In genomic region chr18:60027397-60027796, GRCh38 we compare ENCODE assay signal across 23 cellular contexts.
DNase-seq lines count a peak whose midpoint lies in the region; ATAC-seq, FAIRE-seq and TF ChIP-seq lines count a peak whose summit lies in the region.
"Had no signal": no experiment of that assay in that cellular context is flagged by ENCODE, and none has a peak within 500 bp of the region (broad histone marks: within the 10 kb centered on the region; RNA-seq: fewer than 3 reads in every experiment).

No MANE protein-coding gene starts in this region.

- intact Hi-C loops in HepG2 (cut with micrococcal nuclease; ENCODE audit: unreplicated experiment): no loop called here
- intact Hi-C loops in right lobe of liver (cut with DNase I): no loop called here
- intact Hi-C loops in lower lobe of right lung (cut with DNase I): no loop called here

- H3K79me2 ChIP-seq in HepG2 (ENCODE audit: insufficient read depth, low read length): no peaks in the 10 kb centered on the region
- H3K79me2 ChIP-seq: hepatocyte had no signal

- POLR2A ChIA-PET in HepG2 (lab: Yijun Ruan, JAX): no interaction called here

- TF ChIP-seq EP300 in HepG2 (IDR thresholded peaks at IDR 0.05; ENCODE audit: low read depth in 2 of 2, low read length in 2 of 2) (no peak), HepG2 (CRISPR knock-in tag; IDR thresholded peaks at IDR 0.05; ENCODE audit: borderline replicate concordance) (no peak)

- TF ChIP-seq RAD21 in HepG2 (CRISPR knock-in tag; IDR thresholded peaks at IDR 0.05): no peak

- H3K27ac ChIP-seq in HepG2 (ENCODE audit: extremely low read length, insufficient read depth, low read length) (no peak overlapping the region), right lobe of liver (no peak overlapping the region), caudate nucleus (ENCODE audit: low read depth, low read length) (peak overlapping the region; percentile 41), lower lobe of right lung (no peak overlapping the region)
- H3K27ac ChIP-seq: hepatocyte, left ventricle myocardium inferior, sigmoid colon, tibial artery had no signal

- no peak for FAIRE-seq in HepG2 (lab: Jason Lieb, UNC)

- H2AFZ ChIP-seq in HepG2 (ENCODE audit: low read length): no peak overlapping the region
- H2AFZ ChIP-seq: hepatocyte had no signal

- TF ChIP-seq POLR2A in HepG2 (IDR thresholded peaks at IDR 0.05; ENCODE audit: insufficient read depth in 1 of 2, low read depth in 2 of 2, low read length in 2 of 2) (no peak), right lobe of liver (IDR thresholded peaks at IDR 0.05) (no peak)

- no TSS peak for BruUV-seq in HepG2 (replicated peaks; lab: Mats Ljungman, UMichigan)

- WGBS in HepG2 (ENCODE audit: low lambda C conversion rate): 23% methylated on average over 2 of the region's 2 CpGs
- WGBS in right lobe of liver (ENCODE audit: insufficient coverage, low coverage, low lambda C conversion rate, missing lambda C conversion rate): 75% methylated on average over 2 of the region's 2 CpGs

- H3K4me3 ChIP-seq in HepG2 (replicated peaks in 1 of 3; ENCODE audit: insufficient read depth in 1 of 3, low read depth in 2 of 3, low read length in 3 of 3) (no peak overlapping the region), right lobe of liver (no peak overlapping the region), lower lobe of right lung (no peak overlapping the region)
- H3K4me3 ChIP-seq: hepatocyte, left ventricle myocardium inferior, mucosa of descending colon, sigmoid colon, tibial artery had no signal

- H3K36me3 ChIP-seq in HepG2 (replicated peaks in 1 of 2; ENCODE audit: control insufficient read depth in 1 of 2, insufficient read depth in 2 of 2, low read length in 2 of 2) (no peaks in the 10 kb centered on the region), right lobe of liver (no peaks in the 10 kb centered on the region), lower lobe of right lung (no peaks in the 10 kb centered on the region)
- H3K36me3 ChIP-seq: left ventricle myocardium inferior, sigmoid colon, tibial artery had no signal

- H3K4me1 ChIP-seq in HepG2 (ENCODE audit: insufficient read depth, low read length) (no peaks in the 10 kb centered on the region), right lobe of liver (no peaks in the 10 kb centered on the region), lower lobe of right lung (no peaks in the 10 kb centered on the region)
- H3K4me1 ChIP-seq: left ventricle myocardium inferior, sigmoid colon, tibial artery had no signal

- TF ChIP-seq CTCF in HepG2 (CRISPR knock-in tag; IDR thresholded peaks at IDR 0.05) (no peak), right lobe of liver (IDR thresholded peaks at IDR 0.05) (no peak), lower lobe of right lung (IDR thresholded peaks at IDR 0.05) (no peak)

- H3K27me3 ChIP-seq in HepG2 (ENCODE audit: control insufficient read depth in 1 of 2, insufficient read depth in 2 of 2, low read length in 2 of 2) (no peaks in the 10 kb centered on the region), right lobe of liver (no peaks in the 10 kb centered on the region), lower lobe of right lung (ENCODE audit: low read depth) (no peaks in the 10 kb centered on the region)
- H3K27me3 ChIP-seq: hepatocyte, sigmoid colon, tibial artery had no signal

- no peak overlapping the region for H3K4me2 ChIP-seq in HepG2 (ENCODE audit: low read depth, low read length)
- H3K4me2 ChIP-seq: hepatocyte had no signal

- DNase-seq in HepG2 (ENCODE audit: low spot score) (peak; percentile 15), right lobe of liver (no peak), caudate nucleus (lab: John Stamatoyannopoulos, UW) (peak in 33 of 61 donors; percentile 1 to 55 (median 21)), kidney tubule cell (ENCODE audit: low spot score) (peak; percentile 15), HCEC 1CT (no peak), lower lobe of right lung (no peak)
- DNase-seq in activated naive CD4-positive, alpha-beta T cell treated with Interleukin-2 at 50 U/mL for 16 hours: no peak
- DNase-seq: activated B cell treated with CpG ODN at 0.5 μM for 24 hours; activated CD4-positive, alpha-beta T cell treated with anti-CD3 and anti-CD28 coated beads, Interleukin-2, amount 50 U/mL, for 48 hours; activated effector memory CD4-positive, alpha-beta T cell treated with anti-CD3 and anti-CD28 coated beads, Interleukin-2, amount 50 U/mL, for 16 hours; cerebellar nuclear complex; immature natural killer cell; left ventricle myocardium inferior; mucosa of descending colon; NCI-H1105 treated with DMSO at 0.1 percent for 48 hours; NCI-H2171; NCI-H510A treated with DMSO at 0.1 percent for 48 hours; nephron progenitor cell; SHP77; sigmoid colon; tibial artery had no signal

- H3K9ac ChIP-seq in HepG2 (ENCODE audit: insufficient read depth, low read depth, low read length): no peak overlapping the region

- no peaks in the 10 kb centered on the region for H4K20me1 ChIP-seq in HepG2 (ENCODE audit: insufficient read depth, low read length)

- in situ Hi-C loops in HepG2 (cut with HindIII; ENCODE audit: extremely low pct_ligation_motif_present, low pct_unique_long_range_greater_than_20kb): no loop called here

- ATAC-seq in HepG2: peak; percentile 59; the same call in 2 of the 3 replicates
- no peak for ATAC-seq in right lobe of liver
- ATAC-seq in lower lobe of right lung: no peak
- no peak for ATAC-seq in GM18511 (IDR thresholded peaks at IDR 0.05; ENCODE audit: unreplicated experiment)
- ATAC-seq: mucosa of descending colon had no signal

- H3K9me3 ChIP-seq in HepG2 (ENCODE audit: low read length) (no peaks in the 10 kb centered on the region), right lobe of liver (no peaks in the 10 kb centered on the region), lower lobe of right lung (no peaks in the 10 kb centered on the region)
- H3K9me3 ChIP-seq: left ventricle myocardium inferior, mucosa of descending colon, sigmoid colon, tibial artery had no signal

- CTCF ChIA-PET in HepG2 (lab: Yijun Ruan, JAX; ENCODE audit: low intra/inter-chr PET ratio, low total read pairs): no interaction called here

TF ChIP-seq in HepG2, 621 proteins besides CTCF, POLR2A, EP300 and RAD21 (continues in another document):
- no peak for TF ChIP-seq IKZF1 (IDR thresholded peaks at IDR 0.05)
- TF ChIP-seq TEAD3 (CRISPR knock-in tag; optimal IDR thresholded peaks at IDR 0.05; ENCODE audit: borderline replicate concordance): no peak
- no peak for TF ChIP-seq ZBED4 (CRISPR knock-in tag; IDR thresholded peaks at IDR 0.05; ENCODE audit: borderline replicate concordance)
- TF ChIP-seq FOSL1 (CRISPR knock-in tag; IDR thresholded peaks at IDR 0.05; ENCODE audit: borderline replicate concordance): no peak
- no peak for TF ChIP-seq NBN (conservative IDR thresholded peaks at IDR 0.05)
- no peak for TF ChIP-seq PITX1 (CRISPR knock-in tag; IDR thresholded peaks at IDR 0.05)
- no peak for TF ChIP-seq NFATC3 (CRISPR knock-in tag; IDR thresholded peaks at IDR 0.05)
- no peak for TF ChIP-seq SIN3A (IDR thresholded peaks at IDR 0.05; ENCODE audit: borderline replicate concordance, low read depth, low read length)
- no peak for TF ChIP-seq TAF1 (CRISPR knock-in tag; IDR thresholded peaks at IDR 0.05)
- no peak for TF ChIP-seq EZH2 (conservative IDR thresholded peaks at IDR 0.05; ENCODE audit: low read depth, low read length)
- TF ChIP-seq ZNF510 (CRISPR knock-in tag; IDR thresholded peaks at IDR 0.05; ENCODE audit: low read depth): no peak
- no peak for TF ChIP-seq ZNF101 (CRISPR knock-in tag; IDR thresholded peaks at IDR 0.05; ENCODE audit: borderline replicate concordance, low read depth)
- no peak for TF ChIP-seq CC2D1A (CRISPR knock-in tag; IDR thresholded peaks at IDR 0.05)
- no peak for TF ChIP-seq CENPX (CRISPR knock-in tag; IDR thresholded peaks at IDR 0.05)
- TF ChIP-seq CENPBD1 (CRISPR knock-in tag; IDR thresholded peaks at IDR 0.05; ENCODE audit: borderline replicate concordance, low read depth): no peak
- no peak for TF ChIP-seq ZNF567 (CRISPR knock-in tag; IDR thresholded peaks at IDR 0.05; ENCODE audit: borderline replicate concordance)

Comparison
In these comparisons a context has a peak if more than half of its experiments do, and no peak if none do; other contexts are left out.
1. DNase-seq: peak in HepG2 (single experiment), caudate nucleus (33 of 61) and kidney tubule cell (single experiment); none in right lobe of liver (0 of 3), HCEC 1CT (single experiment), activated naive CD4-positive, alpha-beta T cell treated with Interleukin-2 at 50 U/mL for 16 hours (single experiment) and lower lobe of right lung (single experiment).